ENCODE assay signal across 12 cellular contexts in the genomic region with DNA sequence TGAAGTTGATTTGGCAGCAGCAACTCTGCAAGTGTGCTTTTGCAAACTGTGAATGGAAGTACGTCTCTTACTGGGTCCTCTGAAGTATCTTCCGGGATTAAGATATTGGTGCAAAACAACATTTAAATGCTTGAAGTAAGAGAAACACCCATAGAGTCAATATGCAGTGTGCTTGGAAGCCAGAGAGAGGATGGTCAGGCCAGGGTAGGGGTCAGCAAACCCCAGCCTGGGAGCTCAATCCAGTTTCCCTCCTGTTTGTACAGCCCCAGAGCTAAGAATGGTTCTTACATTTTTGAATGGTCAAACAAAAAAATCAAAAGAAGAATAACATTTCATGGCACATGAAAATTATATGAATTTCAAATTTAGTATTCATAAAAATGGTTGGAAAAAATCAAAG. TPM values are rescaled to one million over a fixed set of nuclear protein-coding genes. Genes with fewer than 3 reads are reported as not detected.
DNase-seq lines count a peak whose midpoint lies in the region; ATAC-seq, FAIRE-seq and TF ChIP-seq lines count a peak whose summit lies in the region.
"Had no signal": no experiment of that assay in that cellular context is flagged by ENCODE, and none has a peak within 500 bp of the region (broad histone marks: within the 10 kb centered on the region; RNA-seq: fewer than 3 reads in every experiment).

No MANE protein-coding gene starts in this region.

- no peaks in the 10 kb centered on the region for H3K36me3 ChIP-seq in suprapubic skin
- H3K36me3 ChIP-seq: HAP-1 had no signal

- TF ChIP-seq CTCF in suprapubic skin (IDR thresholded peaks at IDR 0.05), result no peak

- no peak for ATAC-seq in activated T-cell treated with anti-CD3 and anti-CD28 coated beads, Interleukin-2, amount 50 U/mL, for 4 hours

- CTCF ChIA-PET in activated CD4-positive, alpha-beta memory T cell treated with anti-CD3 and anti-CD28 coated beads, Interleukin-2, amount 10 ng/mL, durations not matched to agents 7 days and 5 days (lab: Charles Lee), result interaction anchor here (1.0 to 1.7 kb wide), 3 partner anchors 38 to 588 kb away, joined by 3 to 5 read pairs (median 4); a partner anchor contains a TSS

- peak; percentile 9 for FAIRE-seq in islet of Langerhans (lab: Jason Lieb, UNC)
- FAIRE-seq: RCC 7860 had no signal

- H3K27me3 ChIP-seq in suprapubic skin, result peaks cover 3% of the 10 kb centered on the region

- peak overlapping the region; percentile 68 for H3K27ac Mint-ChIP-seq in activated CD4-positive, alpha-beta memory T cell treated with anti-CD3 and anti-CD28 coated beads, Interleukin-2, amount 10 ng/mL, durations not matched to agents 7 days and 5 days

- no peak overlapping the region for H3K27ac ChIP-seq in suprapubic skin

- H3K4me1 Mint-ChIP-seq in activated T-cell treated with anti-CD3 and anti-CD28 coated beads, Interleukin-2, amount 50 U/mL, for 4 hours (ENCODE audit: low read depth), result peaks cover 15% of the 10 kb centered on the region
- peaks cover 16% of the 10 kb centered on the region for H3K4me1 Mint-ChIP-seq in activated CD4-positive, alpha-beta memory T cell treated with anti-CD3 and anti-CD28 coated beads, Interleukin-2, amount 10 ng/mL, durations not matched to agents 7 days and 5 days

- H3K4me3 ChIP-seq in suprapubic skin, result peak overlapping the region; percentile 48

- TF ChIP-seq EP300 in suprapubic skin (IDR thresholded peaks at IDR 0.05), result no peak

- no peaks in the 10 kb centered on the region for H3K27me3 Mint-ChIP-seq in activated T-cell treated with anti-CD3 and anti-CD28 coated beads, Interleukin-2, amount 50 U/mL, for 4 hours (ENCODE audit: low read depth)
- no peaks in the 10 kb centered on the region for H3K27me3 Mint-ChIP-seq in activated CD4-positive, alpha-beta memory T cell treated with anti-CD3 and anti-CD28 coated beads, Interleukin-2, amount 10 ng/mL, durations not matched to agents 7 days and 5 days

- POLR2A ChIA-PET in activated CD4-positive, alpha-beta memory T cell treated with anti-CD3 and anti-CD28 coated beads, Interleukin-2, amount 10 ng/mL, durations not matched to agents 7 days and 5 days (lab: Charles Lee), result no interaction called here

- H3K36me3 Mint-ChIP-seq in activated T-cell treated with anti-CD3 and anti-CD28 coated beads, Interleukin-2, amount 50 U/mL, for 4 hours (ENCODE audit: insufficient read depth), result no peaks in the 10 kb centered on the region
- H3K36me3 Mint-ChIP-seq in activated CD4-positive, alpha-beta memory T cell treated with anti-CD3 and anti-CD28 coated beads, Interleukin-2, amount 10 ng/mL, durations not matched to agents 7 days and 5 days (ENCODE audit: low read depth), result no peaks in the 10 kb centered on the region

- 60% methylated on average over 2 of the region's 2 CpGs for WGBS in suprapubic skin

- no peak for TF ChIP-seq POLR2A in suprapubic skin (IDR thresholded peaks at IDR 0.05)

- DNase-seq in activated T-cell treated with anti-CD3 and anti-CD28 coated beads, Interleukin-2, amount 50 U/mL, for 4 hours, result no peak
- no peak for DNase-seq in activated T-cell treated with anti-CD3 and anti-CD28 coated beads, Interleukin-2, amount 50 U/mL, for 48 hours
- DNase-seq in activated CD4-positive, alpha-beta memory T cell treated with anti-CD3 and anti-CD28 coated beads, Interleukin-2, amount 10 ng/mL, durations not matched to agents 7 days and 5 days, result no peak
- DNase-seq in suprapubic skin (ENCODE audit: low spot score in 2 of 2) (no peak), DMS79 treated with DMSO at 0.1 percent for 48 hours (lab: John Stamatoyannopoulos, UW) (no peak), NCI-H345 treated with DMSO at 0.1 percent for 48 hours (lab: John Stamatoyannopoulos, UW; ENCODE audit: unreplicated experiment) (no peak), HuH-7.5 (ENCODE audit: low spot score) (no peak)
- DNase-seq: C1 segment of cervical spinal cord, posterior cingulate gyrus had no signal

- no peaks in the 10 kb centered on the region for H3K9me3 Mint-ChIP-seq in activated T-cell treated with anti-CD3 and anti-CD28 coated beads, Interleukin-2, amount 50 U/mL, for 4 hours
- H3K9me3 Mint-ChIP-seq in activated CD4-positive, alpha-beta memory T cell treated with anti-CD3 and anti-CD28 coated beads, Interleukin-2, amount 10 ng/mL, durations not matched to agents 7 days and 5 days, result no peaks in the 10 kb centered on the region

- H3K4me1 ChIP-seq in suprapubic skin, result peaks cover 5% of the 10 kb centered on the region
- H3K4me1 ChIP-seq: HAP-1 had no signal

- peak overlapping the region; percentile 82 for H3K4me3 Mint-ChIP-seq in activated T-cell treated with anti-CD3 and anti-CD28 coated beads, Interleukin-2, amount 50 U/mL, for 4 hours
- H3K4me3 Mint-ChIP-seq in activated CD4-positive, alpha-beta memory T cell treated with anti-CD3 and anti-CD28 coated beads, Interleukin-2, amount 10 ng/mL, durations not matched to agents 7 days and 5 days, result peak overlapping the region; percentile 73

- no peaks in the 10 kb centered on the region for H3K9me3 ChIP-seq in suprapubic skin
- H3K9me3 ChIP-seq: HAP-1 had no signal

RNA-seq across cellular contexts. Expression of a gene that starts 13.5 kb away (rescaled TPM):
- not detected for total RNA-seq in activated T-cell treated with anti-CD3 and anti-CD28 coated beads, Interleukin-2, amount 50 U/mL, for 4 hours
- under 1 TPM in 1 of 2 experiments, not detected in 1; 0.13 TPM for total RNA-seq in activated CD4-positive, alpha-beta memory T cell treated with anti-CD3 and anti-CD28 coated beads, Interleukin-2, amount 10 ng/mL, durations not matched to agents 7 days and 5 days
- 1 to 10 TPM in 2 of 4 donors, under 1 TPM in 2; 0.19 to 3.9 (median 1.4) TPM for total RNA-seq in suprapubic skin
